ENCODE assay signal across 8 cellular contexts in genomic region chr6:7107578-7108195, GRCh38.
A peak's percentile ranks its signal among the peaks of the same experiment; 100 is the strongest.
DNase-seq lines count a peak whose midpoint lies in the region; ATAC-seq and TF ChIP-seq lines count a peak whose summit lies in the region.

RREB1 (plus strand) TSS chr6:7107961; CDS start chr6:7181912, 73,951 bp downstream.

- no peaks in the 10 kb centered on the region for H3K36me3 ChIP-seq in mucosa of rectum (ENCODE audit: control insufficient read depth in 2 of 2, insufficient read depth in 2 of 2, low read length in 2 of 2)

- H3K4me1 ChIP-seq in mucosa of rectum (ENCODE audit: control insufficient read depth in 2 of 2, insufficient read depth in 2 of 2, low read length in 2 of 2): peaks cover 22 to 23% of the 10 kb centered on the region in 2 donors

- no peak for TF ChIP-seq CTCF in epithelial cell of esophagus (IDR thresholded peaks at IDR 0.05; ENCODE audit: insufficient read depth, low read depth, low read length, missing control alignments)

- no peaks in the 10 kb centered on the region for H3K9me3 ChIP-seq in mucosa of rectum (ENCODE audit: control insufficient read depth in 2 of 2, low read length in 2 of 2)

- H3K27ac ChIP-seq in mucosa of rectum (ENCODE audit: low read depth in 2 of 2, low read length in 2 of 2): peak within 1 kb of the TSS; percentile 93 to 94

- peak within 1 kb of the TSS; percentile 91 to 94 for H3K9ac ChIP-seq in mucosa of rectum (ENCODE audit: low read depth in 1 of 2, low read length in 2 of 2)

- DNase-seq in AG08395 (ENCODE audit: low spot score): peak; percentile 78
- DNase-seq in NOMO-1 treated with dmso at 0.1 percent for 144 hours (lab: John Stamatoyannopoulos, UW; ENCODE audit: unreplicated experiment): peak; percentile 57
- DNase-seq in activated T-cell treated with anti-CD3 and anti-CD28 coated beads for 24 hours (ENCODE audit: low read depth): peak; percentile 49
- peak; percentile 55 for DNase-seq in epithelial cell of esophagus (ENCODE audit: low read depth)
- peak; percentile 78 for DNase-seq in stimulated activated naive CD8-positive, alpha-beta T cell treated with anti-CD3 and anti-CD28 coated beads, Interleukin-15, Interleukin-2, amounts not matched to agents 100 U/mL and 50 U/mL, for 24 hours

- H3K27me3 ChIP-seq in mucosa of rectum (ENCODE audit: control insufficient read depth in 2 of 2, insufficient read depth in 2 of 2, low read length in 2 of 2): no peaks in the 10 kb centered on the region

- ATAC-seq in GM18907 (IDR thresholded peaks at IDR 0.05; ENCODE audit: unreplicated experiment): peak; percentile 59
- ATAC-seq in HG03135 (IDR thresholded peaks at IDR 0.05; ENCODE audit: unreplicated experiment): peak; percentile 51
- peak; percentile 56 for ATAC-seq in stimulated activated naive CD8-positive, alpha-beta T cell treated with anti-CD3 and anti-CD28 coated beads, Interleukin-15, Interleukin-2, amounts not matched to agents 100 U/mL and 50 U/mL, for 24 hours

- H3K4me3 ChIP-seq in epithelial cell of esophagus (ENCODE audit: low read length) (peak within 1 kb of the TSS; percentile 95), mucosa of rectum (ENCODE audit: low read length in 2 of 2) (peak within 1 kb of the TSS; percentile 94 to 95)

Comparison
In these comparisons a context has a peak if more than half of its experiments do, and no peak if none do; other contexts are left out.
1. Peak in every context shown above with its lines: DNase-seq, ATAC-seq, H3K4me3 ChIP-seq and H3K27ac ChIP-seq.